ENCODE assay signal across 8 cellular contexts in genomic region chr5:177309351-177310191, GRCh38. TPM values are rescaled to one million over a fixed set of nuclear protein-coding genes. Genes with fewer than 3 reads are reported as not detected.
DNase-seq lines count a peak whose midpoint lies in the region; ATAC-seq, FAIRE-seq and TF ChIP-seq lines count a peak whose summit lies in the region.

No MANE protein-coding gene starts in this region.

- peaks cover 24% of the 10 kb centered on the region for H3K36me3 Mint-ChIP-seq in CD8-positive, alpha-beta T cell
- peaks cover 29% of the 10 kb centered on the region for H3K36me3 Mint-ChIP-seq in activated T-helper 1 cell treated with anti-CD3 and anti-CD28 coated beads, Interleukin-12 subunit alpha, Interleukin-12 subunit beta, Interleukin-2, Interleukin-4 antibody, amounts not matched to agents 30 ng/mL and 10 ng/mL and 1 ng/mL, durations not matched to agents 14 hours and 24 hours and 36 hours (ENCODE audit: low read depth)

- H3K9me3 Mint-ChIP-seq in CD8-positive, alpha-beta T cell, result no peaks in the 10 kb centered on the region
- no peaks in the 10 kb centered on the region for H3K9me3 Mint-ChIP-seq in activated T-helper 1 cell treated with anti-CD3 and anti-CD28 coated beads, Interleukin-12 subunit alpha, Interleukin-12 subunit beta, Interleukin-2, Interleukin-4 antibody, amounts not matched to agents 30 ng/mL and 10 ng/mL and 1 ng/mL, durations not matched to agents 14 hours and 24 hours and 36 hours

- FAIRE-seq in HTR-8/SVneo (lab: Jason Lieb, UNC), result no peak
- FAIRE-seq in RCC 7860 (lab: Jason Lieb, UNC), result no peak

- no peak overlapping the region for H2AFZ ChIP-seq in trophoblast cell (ENCODE audit: insufficient read depth, low read length, poor library complexity)

- H3K9me3 ChIP-seq in CD8-positive, alpha-beta T cell (ENCODE audit: low read length), result no peaks in the 10 kb centered on the region
- no peaks in the 10 kb centered on the region for H3K9me3 ChIP-seq in trophoblast cell (ENCODE audit: insufficient read depth, low read depth, low read length)

- no peak overlapping the region for H3K4ac ChIP-seq in trophoblast cell (ENCODE audit: low read depth, low read length)

- no peak overlapping the region for H3K4me3 ChIP-seq in CD8-positive, alpha-beta T cell (ENCODE audit: low read depth, low read length)
- H3K4me3 ChIP-seq in fibroblast of the aortic adventitia (ENCODE audit: low read depth, low read length), result no peak overlapping the region
- H3K4me3 ChIP-seq in trophoblast cell (ENCODE audit: low read depth, low read length), result no peak overlapping the region

- DNase-seq in CD8-positive, alpha-beta T cell, result peak; percentile 49 to 82 (median 67)
- peak; percentile 67 for DNase-seq in HTR-8/SVneo (ENCODE audit: insufficient read length, low spot score)
- DNase-seq in RCC 7860 (ENCODE audit: low spot score), result peak; percentile 77
- DNase-seq in activated T-helper 1 cell treated with anti-CD3 and anti-CD28 coated beads, Interleukin-12 subunit alpha, Interleukin-12 subunit beta, Interleukin-2, Interleukin-4 antibody, amounts not matched to agents 30 ng/mL and 10 ng/mL and 1 ng/mL, durations not matched to agents 14 hours and 24 hours and 36 hours (ENCODE audit: low spot score), result peak; percentile 68
- peak; percentile 65 for DNase-seq in fibroblast of the aortic adventitia (ENCODE audit: low read depth)
- DNase-seq in trophoblast cell, result peak; percentile 84 to 91
- no peak for DNase-seq in GM19240 (ENCODE audit: insufficient read length, low spot score)

- peaks cover 43% of the 10 kb centered on the region for H3K4me1 Mint-ChIP-seq in CD8-positive, alpha-beta T cell (ENCODE audit: low read depth)
- H3K4me1 Mint-ChIP-seq in activated T-helper 1 cell treated with anti-CD3 and anti-CD28 coated beads, Interleukin-12 subunit alpha, Interleukin-12 subunit beta, Interleukin-2, Interleukin-4 antibody, amounts not matched to agents 30 ng/mL and 10 ng/mL and 1 ng/mL, durations not matched to agents 14 hours and 24 hours and 36 hours (ENCODE audit: low read depth), result peaks cover 61% of the 10 kb centered on the region

- POLR2A ChIA-PET in CD8-positive, alpha-beta T cell (lab: Charles Lee), result interaction anchor here (1.2 to 1.6 kb wide), 5 partner anchors 9 to 145 kb away, joined by 3 to 5 read pairs (median 3); no protein-coding TSS in a partner anchor

- H4K12ac ChIP-seq in trophoblast cell (ENCODE audit: low read depth, low read length), result no peak overlapping the region

- no peak overlapping the region for H2BK12ac ChIP-seq in trophoblast cell (ENCODE audit: low read length)

- H3K4me2 ChIP-seq in trophoblast cell (ENCODE audit: low read length), result no peak overlapping the region

- peaks cover 5% of the 10 kb centered on the region for H3K79me2 ChIP-seq in trophoblast cell (ENCODE audit: control insufficient read depth, insufficient read depth, low read length, poor library complexity)

- TF ChIP-seq CTCF in CD8-positive, alpha-beta T cell (IDR thresholded peaks at IDR 0.05), result peak; percentile 73
- peak; percentile 93 for TF ChIP-seq CTCF in fibroblast of the aortic adventitia (IDR thresholded peaks at IDR 0.05; ENCODE audit: insufficient read depth, low read length)

- H3K9ac ChIP-seq in trophoblast cell (ENCODE audit: low read length), result no peak overlapping the region

- peaks cover 48% of the 10 kb centered on the region for H3K4me1 ChIP-seq in CD8-positive, alpha-beta T cell (ENCODE audit: insufficient read depth, low read length)
- peaks cover 15 to 22% of the 10 kb centered on the region in 2 experiments for H3K4me1 ChIP-seq in trophoblast cell (ENCODE audit: control insufficient read depth in 1 of 2, insufficient read depth in 2 of 2, low read length in 2 of 2)

- no peak overlapping the region for H3K27ac ChIP-seq in CD8-positive, alpha-beta T cell (ENCODE audit: low read depth, low read length)
- H3K27ac ChIP-seq in trophoblast cell (ENCODE audit: low read depth, low read length), result no peak overlapping the region

- WGBS in trophoblast cell (ENCODE audit: extremely low coverage, insufficient coverage, insufficient read length), result no CpG with 5 or more reads among the region's 10 CpGs

- peaks cover 7% of the 10 kb centered on the region for H3K36me3 ChIP-seq in CD8-positive, alpha-beta T cell (ENCODE audit: insufficient read depth, low read length)
- H3K36me3 ChIP-seq in trophoblast cell (ENCODE audit: control insufficient read depth in 1 of 2, insufficient read depth in 2 of 2, low read length in 2 of 2), result peaks cover 28 to 30% of the 10 kb centered on the region in 2 experiments

- no peak overlapping the region for H4K91ac ChIP-seq in trophoblast cell (ENCODE audit: low read depth, low read length)

- no peak overlapping the region for H2BK120ac ChIP-seq in trophoblast cell (ENCODE audit: insufficient read depth, low read length, poor library complexity)

- no peak overlapping the region for H3K18ac ChIP-seq in trophoblast cell (ENCODE audit: low read length)

- H3K27me3 ChIP-seq in CD8-positive, alpha-beta T cell (ENCODE audit: insufficient read depth, low read length), result no peaks in the 10 kb centered on the region
- H3K27me3 ChIP-seq in trophoblast cell (ENCODE audit: insufficient read depth, low read length), result no peaks in the 10 kb centered on the region

- H3K23ac ChIP-seq in trophoblast cell (ENCODE audit: low read length), result no peak overlapping the region

- H3K14ac ChIP-seq in trophoblast cell (ENCODE audit: low read length), result no peak overlapping the region

- CTCF ChIA-PET in CD8-positive, alpha-beta T cell (lab: Charles Lee), result interaction anchor here (0.6 to 6.7 kb wide), 46 partner anchors 8 to 234 kb away, joined by 3 to 59 read pairs (median 6); partner anchors contain the start of genes LMAN2, RGS14 and SLC34A1

- peaks cover 10% of the 10 kb centered on the region for H3K79me1 ChIP-seq in trophoblast cell (ENCODE audit: low read length)

- intact Hi-C loops in CD8-positive, alpha-beta T cell (cut with DNase I, micrococcal nuclease), result loop anchor here in 1 of 2 experiments (5.0 kb wide), 2 partner anchors 208 to 293 kb away; partner anchors contain the start of genes B4GALT7 and DDX41
- intact Hi-C loops in activated T-helper 1 cell treated with anti-CD3 and anti-CD28 coated beads, Interleukin-12 subunit alpha, Interleukin-12 subunit beta, Interleukin-2, Interleukin-4 antibody, amounts not matched to agents 30 ng/mL and 10 ng/mL and 1 ng/mL, durations not matched to agents 14 hours and 24 hours and 36 hours (cut with micrococcal nuclease), result loop anchor here (5.0 kb wide), 3 partner anchors 302 to 843 kb away; partner anchors contain the start of genes NHP2, RNF44 and UIMC1

- H3K4me3 Mint-ChIP-seq in CD8-positive, alpha-beta T cell, result peak overlapping the region; percentile 39
- peak overlapping the region; percentile 89 for H3K4me3 Mint-ChIP-seq in activated T-helper 1 cell treated with anti-CD3 and anti-CD28 coated beads, Interleukin-12 subunit alpha, Interleukin-12 subunit beta, Interleukin-2, Interleukin-4 antibody, amounts not matched to agents 30 ng/mL and 10 ng/mL and 1 ng/mL, durations not matched to agents 14 hours and 24 hours and 36 hours

- peaks cover 2% of the 10 kb centered on the region for H3K27me3 Mint-ChIP-seq in CD8-positive, alpha-beta T cell (ENCODE audit: low read depth)
- H3K27me3 Mint-ChIP-seq in activated T-helper 1 cell treated with anti-CD3 and anti-CD28 coated beads, Interleukin-12 subunit alpha, Interleukin-12 subunit beta, Interleukin-2, Interleukin-4 antibody, amounts not matched to agents 30 ng/mL and 10 ng/mL and 1 ng/mL, durations not matched to agents 14 hours and 24 hours and 36 hours (ENCODE audit: insufficient read depth), result no peaks in the 10 kb centered on the region

- H2AK5ac ChIP-seq in trophoblast cell (ENCODE audit: low read length), result no peak overlapping the region

- H4K8ac ChIP-seq in trophoblast cell (ENCODE audit: low read depth, low read length), result no peak overlapping the region

- no peak overlapping the region for H2BK5ac ChIP-seq in trophoblast cell (ENCODE audit: low read depth, low read length, poor library complexity)

- no peak overlapping the region for H3K27ac Mint-ChIP-seq in CD8-positive, alpha-beta T cell
- peak overlapping the region; percentile 44 for H3K27ac Mint-ChIP-seq in activated T-helper 1 cell treated with anti-CD3 and anti-CD28 coated beads, Interleukin-12 subunit alpha, Interleukin-12 subunit beta, Interleukin-2, Interleukin-4 antibody, amounts not matched to agents 30 ng/mL and 10 ng/mL and 1 ng/mL, durations not matched to agents 14 hours and 24 hours and 36 hours

- ATAC-seq in CD8-positive, alpha-beta T cell, result peak; percentile 30
- no peak for ATAC-seq in HG03097 (IDR thresholded peaks at IDR 0.05; ENCODE audit: low FRiP score, unreplicated experiment)

RNA-seq across cellular contexts. Expression of gene MXD3, which starts 2.1 kb away (rescaled TPM):
- total RNA-seq in CD8-positive, alpha-beta T cell, result 1 to 10 TPM; 6.2 to 8.5 TPM
- total RNA-seq in activated T-helper 1 cell treated with anti-CD3 and anti-CD28 coated beads, Interleukin-12 subunit alpha, Interleukin-12 subunit beta, Interleukin-2, Interleukin-4 antibody, amounts not matched to agents 30 ng/mL and 10 ng/mL and 1 ng/mL, durations not matched to agents 14 hours and 24 hours and 36 hours, result 9.6 and 11.8 TPM in 2 replicates
- 2.6 and 17.5 TPM in 2 replicates for total RNA-seq in fibroblast of the aortic adventitia (ENCODE audit: low replicate concordance)
- 8.7 and 9.4 TPM in 2 replicates for polyA plus RNA-seq in trophoblast cell (2013)

RNA-seq across cellular contexts. Expression of gene PRELID1, which starts 6.0 kb away (rescaled TPM):
- 10 to 100 TPM; 15.5 to 23.7 TPM for total RNA-seq in CD8-positive, alpha-beta T cell
- total RNA-seq in activated T-helper 1 cell treated with anti-CD3 and anti-CD28 coated beads, Interleukin-12 subunit alpha, Interleukin-12 subunit beta, Interleukin-2, Interleukin-4 antibody, amounts not matched to agents 30 ng/mL and 10 ng/mL and 1 ng/mL, durations not matched to agents 14 hours and 24 hours and 36 hours, result 239 and 250 TPM in 2 replicates
- total RNA-seq in fibroblast of the aortic adventitia (ENCODE audit: low replicate concordance), result 118 and 120 TPM in 2 replicates
- polyA plus RNA-seq in trophoblast cell (2013), result 213 and 221 TPM in 2 replicates

RNA-seq across cellular contexts. Expression of gene RAB24, which starts 6.1 kb away (rescaled TPM):
- total RNA-seq in CD8-positive, alpha-beta T cell, result 10 to 100 TPM; 14.1 to 19.8 TPM
- total RNA-seq in activated T-helper 1 cell treated with anti-CD3 and anti-CD28 coated beads, Interleukin-12 subunit alpha, Interleukin-12 subunit beta, Interleukin-2, Interleukin-4 antibody, amounts not matched to agents 30 ng/mL and 10 ng/mL and 1 ng/mL, durations not matched to agents 14 hours and 24 hours and 36 hours, result 19.7 and 22.4 TPM in 2 replicates
- 11.6 and 104 TPM in 2 replicates for total RNA-seq in fibroblast of the aortic adventitia (ENCODE audit: low replicate concordance)
- polyA plus RNA-seq in trophoblast cell (2013), result 30.0 and 32.2 TPM in 2 replicates

RNA-seq across cellular contexts. Expression of gene LMAN2, which starts 41.9 kb away (rescaled TPM):
- total RNA-seq in CD8-positive, alpha-beta T cell, result 10 to 100 TPM; 49.0 to 61.4 TPM
- 108 and 118 TPM in 2 replicates for total RNA-seq in activated T-helper 1 cell treated with anti-CD3 and anti-CD28 coated beads, Interleukin-12 subunit alpha, Interleukin-12 subunit beta, Interleukin-2, Interleukin-4 antibody, amounts not matched to agents 30 ng/mL and 10 ng/mL and 1 ng/mL, durations not matched to agents 14 hours and 24 hours and 36 hours
- total RNA-seq in fibroblast of the aortic adventitia (ENCODE audit: low replicate concordance), result 116 and 190 TPM in 2 replicates
- polyA plus RNA-seq in trophoblast cell (2013), result 339 and 340 TPM in 2 replicates

RNA-seq across cellular contexts. Expression of gene RGS14, which starts 48.2 kb away (rescaled TPM):
- 10 to 100 TPM; 22.7 to 23.5 TPM for total RNA-seq in CD8-positive, alpha-beta T cell
- total RNA-seq in activated T-helper 1 cell treated with anti-CD3 and anti-CD28 coated beads, Interleukin-12 subunit alpha, Interleukin-12 subunit beta, Interleukin-2, Interleukin-4 antibody, amounts not matched to agents 30 ng/mL and 10 ng/mL and 1 ng/mL, durations not matched to agents 14 hours and 24 hours and 36 hours, result 37.8 and 41.3 TPM in 2 replicates
- total RNA-seq in fibroblast of the aortic adventitia (ENCODE audit: low replicate concordance), result 3.1 and 28.9 TPM in 2 replicates
- polyA plus RNA-seq in trophoblast cell (2013), result 9.9 and 10.1 TPM in 2 replicates
